In the genomic region with DNA sequence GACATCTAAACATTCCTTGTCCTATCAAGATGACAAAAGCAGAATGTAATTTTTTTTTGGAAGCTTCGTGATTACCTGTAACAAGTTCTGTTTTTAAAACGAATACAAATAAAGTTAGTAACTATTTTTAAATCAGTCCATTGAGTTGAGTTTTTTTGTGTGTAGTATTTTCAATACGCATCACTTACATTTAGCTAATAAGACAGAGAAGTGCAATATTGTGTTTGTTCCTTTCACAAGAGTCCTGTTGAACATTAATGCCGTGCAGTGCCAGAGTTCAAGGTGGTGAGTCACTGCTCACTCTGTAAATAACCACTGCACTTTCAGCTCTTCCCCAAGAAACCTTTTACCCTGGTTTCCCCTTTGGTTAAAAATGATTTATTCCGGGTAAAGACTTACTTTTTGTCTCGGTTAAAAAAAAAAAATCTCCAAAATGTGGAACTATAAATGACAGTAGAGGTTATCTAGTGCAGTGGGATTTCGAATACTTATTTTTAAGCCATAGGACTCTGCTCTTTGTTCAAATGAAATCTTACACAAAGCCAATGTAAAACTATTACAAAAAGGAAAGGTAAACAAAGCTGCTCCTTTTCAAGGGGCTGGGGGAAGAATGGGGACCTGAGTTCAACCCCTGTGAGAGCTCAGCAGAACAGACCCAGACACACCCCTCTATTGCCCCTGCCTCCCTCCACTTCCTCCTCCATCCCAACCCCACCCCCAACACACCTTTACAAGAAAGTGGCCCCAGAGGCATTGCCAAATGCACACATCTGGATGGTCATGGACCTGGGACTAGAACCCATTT, we compare ENCODE assay signal across 9 cellular contexts. TPM values are rescaled to one million over a fixed set of nuclear protein-coding genes. Genes with fewer than 3 reads are reported as not detected.
DNase-seq lines count a peak whose midpoint lies in the region; ATAC-seq and TF ChIP-seq lines count a peak whose summit lies in the region.
"Had no signal": no experiment of that assay in that cellular context is flagged by ENCODE, and none has a peak within 500 bp of the region (broad histone marks: within the 10 kb centered on the region; RNA-seq: fewer than 3 reads in every experiment).

No MANE protein-coding gene starts in this region.

- H3K4me3 Mint-ChIP-seq in MCF 10A (ENCODE audit: unreplicated experiment): no peak overlapping the region

- no TSS peak for BruUV-seq in MCF 10A (replicated peaks; lab: Mats Ljungman, UMichigan)

- POLR2A ChIA-PET in MCF 10A (lab: Yijun Ruan, JAX): interaction anchor here (0.6 to 2.3 kb wide), 12 partner anchors 14 to 441 kb away, joined by 3 to 10 read pairs (median 3); a partner anchor contains a TSS

- H3K36me3 ChIP-seq in breast epithelium: no peaks in the 10 kb centered on the region
- no peaks in the 10 kb centered on the region for H3K36me3 ChIP-seq in upper lobe of right lung

- H3K4me1 ChIP-seq in breast epithelium (no peaks in the 10 kb centered on the region), upper lobe of right lung (no peaks in the 10 kb centered on the region)

- H3K27me3 ChIP-seq in breast epithelium (no peaks in the 10 kb centered on the region), upper lobe of right lung (no peaks in the 10 kb centered on the region)

- ATAC-seq in upper lobe of right lung (peak; percentile 90), GM21576 (IDR thresholded peaks at IDR 0.05; ENCODE audit: unreplicated experiment) (no peak), GM21723 (IDR thresholded peaks at IDR 0.05; ENCODE audit: unreplicated experiment) (no peak), GM18868 (IDR thresholded peaks at IDR 0.05; ENCODE audit: unreplicated experiment) (no peak)
- ATAC-seq: Right ventricle myocardium inferior had no signal

- H3K27me3 Mint-ChIP-seq in MCF 10A (ENCODE audit: insufficient read depth, unreplicated experiment): no peaks in the 10 kb centered on the region

- H3K9me3 Mint-ChIP-seq in MCF 10A (ENCODE audit: unreplicated experiment): no peaks in the 10 kb centered on the region

- H3K27ac ChIP-seq in breast epithelium (peak overlapping the region in 1 of 2 donors; percentile 23), VCaP (peak overlapping the region; percentile 14; the same call in 1 of the 2 replicates), upper lobe of right lung (peak overlapping the region; percentile 24)

- H3K36me3 Mint-ChIP-seq in MCF 10A (ENCODE audit: insufficient read depth, unreplicated experiment): no peaks in the 10 kb centered on the region

- H3K4me3 ChIP-seq in breast epithelium (no peak overlapping the region), foreskin fibroblast (ENCODE audit: low read depth in 1 of 2, low read length in 2 of 2) (no peak overlapping the region), upper lobe of right lung (no peak overlapping the region)

- no peak for TF ChIP-seq CTCF in MCF 10A (IDR thresholded peaks at IDR 0.05; ENCODE audit: unreplicated experiment)
- TF ChIP-seq CTCF in breast epithelium (IDR thresholded peaks at IDR 0.05): no peak
- no peak for TF ChIP-seq CTCF in VCaP (conservative IDR thresholded peaks at IDR 0.05)
- no peak for TF ChIP-seq CTCF in foreskin fibroblast (IDR thresholded peaks at IDR 0.05; ENCODE audit: low read depth, low read length)
- no peak for TF ChIP-seq CTCF in upper lobe of right lung (IDR thresholded peaks at IDR 0.05)

- no peak for TF ChIP-seq POLR2A in breast epithelium (IDR thresholded peaks at IDR 0.05)

- peaks cover 14% of the 10 kb centered on the region for H3K4me1 Mint-ChIP-seq in MCF 10A (ENCODE audit: insufficient read depth, unreplicated experiment)

- CTCF ChIA-PET in MCF 10A (lab: Yijun Ruan, JAX): interaction anchor here (0.6 to 2.3 kb wide), 11 partner anchors 13 to 150 kb away, joined by 3 to 10 read pairs (median 4); no protein-coding TSS in a partner anchor

- intact Hi-C loops in MCF 10A (cut with micrococcal nuclease): loop anchor here (5.0 kb wide), 1 partner anchor 96 kb away; no protein-coding TSS in a partner anchor
- intact Hi-C loops in breast epithelium (cut with DNase I; ENCODE audit: low total_unique reads): no loop called here
- intact Hi-C loops in upper lobe of right lung (cut with DNase I): no loop called here

- DNase-seq in MCF 10A (ENCODE audit: unreplicated experiment) (peak; percentile 73), breast epithelium (ENCODE audit: low spot score in 2 of 2) (no peak), foreskin fibroblast (peak; percentile 55 to 80), upper lobe of right lung (no peak)

- H3K9me3 ChIP-seq in breast epithelium: no peaks in the 10 kb centered on the region
- no peaks in the 10 kb centered on the region for H3K9me3 ChIP-seq in upper lobe of right lung

- H3K27ac Mint-ChIP-seq in MCF 10A (ENCODE audit: low read depth, unreplicated experiment): no peak overlapping the region

RNA-seq across cellular contexts. Expression of a gene that starts 14.8 kb away (rescaled TPM):
- total RNA-seq in MCF 10A (2022) (not detected in 2 replicates), breast epithelium (1 to 10 TPM in 1 of 3 donors, under 1 TPM in 2; 0.16 to 8.2 (median 0.98) TPM), upper lobe of right lung (10.7 TPM)

RNA-seq across cellular contexts. Expression of a gene that starts 38.5 kb away (rescaled TPM):
- total RNA-seq in MCF 10A (2022) (6.1 and 7.1 TPM in 2 replicates), breast epithelium (10 to 100 TPM in 1 of 3 donors, 1 to 10 TPM in 2; 5.0 to 22.7 (median 8.8) TPM), upper lobe of right lung (11.3 TPM)

Comparison
In these comparisons a context has a peak if more than half of its experiments do, and no peak if none do; other contexts are left out.
1. DNase-seq: peak in MCF 10A (single experiment) and foreskin fibroblast (2 of 2); none in breast epithelium (0 of 2) and upper lobe of right lung (single experiment).